ENCODE assay signal across 23 cellular contexts in genomic region chr3:88628901-88629300, GRCh38.
"Had no signal": no experiment of that assay in that cellular context is flagged by ENCODE, and none has a peak within 500 bp of the region (broad histone marks: within the 10 kb centered on the region; RNA-seq: fewer than 3 reads in every experiment).

No MANE protein-coding gene starts in this region.

- DNase-seq: stimulated activated CD4-positive, alpha-beta T cell treated with anti-CD3 and anti-CD28 coated beads, Interleukin-2, amount 100 ng/mL, for 48 hours; stimulated activated CD4-positive, alpha-beta T cell treated with anti-CD3 and anti-CD28 coated beads, Interleukin-4, amount 100 ng/mL, for 1 hour; stimulated activated CD4-positive, alpha-beta T cell treated with anti-CD3 and anti-CD28 coated beads, Interleukin-4, amount 100 ng/mL, for 24 hours; stimulated activated CD4-positive, alpha-beta T cell treated with anti-CD3 and anti-CD28 coated beads, Interleukin-4, amount 100 ng/mL, for 4 hours; stimulated activated CD8-positive, alpha-beta memory T cell treated with anti-CD3 and anti-CD28 coated beads, Interleukin-4, amount 100 ng/mL, for 48 hours; stimulated activated naive B cell treated with anti-CD40 and anti-IgM and Interleukin-4, amounts not matched to agents 10 μg/mL and 1 μg/mL and 100 μg/mL, for 72 hours; stimulated activated naive CD4-positive, alpha-beta T cell; stimulated activated naive CD4-positive, alpha-beta T cell treated with Interleukin-2 at 50 U/mL for 16 hours; stimulated activated naive CD8-positive, alpha-beta T cell treated with anti-CD3 and anti-CD28 coated beads, Interleukin-15, amount 100 ng/mL, for 72 hours; stimulated activated naive CD8-positive, alpha-beta T cell treated with anti-CD3 and anti-CD28 coated beads, Interleukin-15, Interleukin-2, amounts not matched to agents 100 U/mL and 50 U/mL, for 24 hours; stomach; substantia nigra; testis; tibial artery; transverse colon; trophoblast cell; upper lobe of right lung; uterus had no signal

- H3K4me1 ChIP-seq: stomach, suprapubic skin, testis, tibial artery, tibial nerve, transverse colon, upper lobe of left lung, upper lobe of right lung, uterus, vagina had no signal

- H3K27me3 ChIP-seq: stomach, suprapubic skin, testis, tibial artery, tibial nerve, transverse colon, upper lobe of left lung, upper lobe of right lung, uterus, vagina had no signal

- H3K36me3 ChIP-seq: stomach, suprapubic skin, thoracic aorta, tibial artery, tibial nerve, transverse colon, upper lobe of left lung, upper lobe of right lung, uterus, vagina had no signal

- H3K27ac ChIP-seq: stomach, suprapubic skin, testis, thoracic aorta, tibial artery, tibial nerve, transverse colon, upper lobe of left lung, upper lobe of right lung, uterus, vagina had no signal

- H3K4me3 ChIP-seq: stomach, suprapubic skin, testis, thoracic aorta, tibial artery, tibial nerve, transverse colon, upper lobe of left lung, upper lobe of right lung, uterus, vagina had no signal

- H3K9me3 ChIP-seq: stomach, suprapubic skin, testis, thoracic aorta, tibial artery, tibial nerve, transverse colon, upper lobe of left lung, upper lobe of right lung, uterus, vagina had no signal
